ENCODE assay signal across 1 cellular context in the genomic region with DNA sequence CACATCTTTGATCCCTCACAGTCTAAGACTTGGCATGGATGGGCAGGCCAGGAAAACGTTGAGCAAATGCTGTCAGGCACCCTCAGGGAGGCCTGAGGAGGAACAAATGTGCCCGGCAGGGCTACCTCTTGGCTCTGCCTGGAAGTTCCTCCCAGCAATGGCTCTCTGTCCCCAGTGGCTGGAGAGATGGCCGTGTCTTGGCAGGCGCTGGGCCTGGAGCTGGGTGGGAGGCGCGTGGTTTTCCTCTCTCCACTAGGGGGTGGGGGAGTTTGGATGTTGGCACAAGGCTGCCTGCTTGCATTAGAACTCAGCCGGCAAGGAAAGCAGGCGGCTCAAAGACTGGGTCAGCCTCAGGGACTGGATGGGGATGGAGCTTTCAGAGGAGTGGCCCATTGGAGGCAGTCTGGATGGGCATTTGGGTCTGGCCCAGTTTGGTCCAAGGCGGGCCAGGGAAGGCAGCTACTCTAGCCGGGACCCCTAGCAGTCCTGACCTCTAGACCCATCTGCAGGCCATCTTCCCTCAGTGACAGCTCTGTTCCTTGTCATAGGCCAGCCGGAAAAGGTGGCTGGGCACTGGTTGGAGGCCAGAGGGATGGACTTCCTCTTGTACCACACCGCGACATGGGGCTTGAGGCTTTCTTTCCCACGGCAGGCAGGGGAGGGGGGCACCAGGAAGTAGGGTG.
TF ChIP-seq lines count a peak whose summit lies in the region.

No MANE protein-coding gene starts in this region.

TF ChIP-seq in K562, 482 proteins besides CTCF, POLR2A, EP300 and RAD21:
- TF ChIP-seq ZNF407 (IDR thresholded peaks at IDR 0.05; ENCODE audit: low read depth) (no peak), EHMT2 (IDR thresholded peaks at IDR 0.05) (no peak), ARID3A (IDR thresholded peaks at IDR 0.05; ENCODE audit: borderline replicate concordance, low read depth, low read length) (no peak), KDM1A (IDR thresholded peaks at IDR 0.05) (no peak), RBM17 (IDR thresholded peaks at IDR 0.05; ENCODE audit: borderline replicate concordance, low read depth, low read length) (no peak), PPARD (CRISPR knock-in tag; IDR thresholded peaks at IDR 0.05) (no peak), BCOR (IDR thresholded peaks at IDR 0.05) (no peak), ZKSCAN3 (CRISPR knock-in tag; IDR thresholded peaks at IDR 0.05) (no peak), ZNF146 (CRISPR knock-in tag; IDR thresholded peaks at IDR 0.05; ENCODE audit: unreplicated experiment) (no peak), KHSRP (IDR thresholded peaks at IDR 0.05) (no peak), PCBP1 (IDR thresholded peaks at IDR 0.05; ENCODE audit: low read depth, low read length, poor library complexity, severe bottlenecking) (no peak)
- TF ChIP-seq, protein P1, sequence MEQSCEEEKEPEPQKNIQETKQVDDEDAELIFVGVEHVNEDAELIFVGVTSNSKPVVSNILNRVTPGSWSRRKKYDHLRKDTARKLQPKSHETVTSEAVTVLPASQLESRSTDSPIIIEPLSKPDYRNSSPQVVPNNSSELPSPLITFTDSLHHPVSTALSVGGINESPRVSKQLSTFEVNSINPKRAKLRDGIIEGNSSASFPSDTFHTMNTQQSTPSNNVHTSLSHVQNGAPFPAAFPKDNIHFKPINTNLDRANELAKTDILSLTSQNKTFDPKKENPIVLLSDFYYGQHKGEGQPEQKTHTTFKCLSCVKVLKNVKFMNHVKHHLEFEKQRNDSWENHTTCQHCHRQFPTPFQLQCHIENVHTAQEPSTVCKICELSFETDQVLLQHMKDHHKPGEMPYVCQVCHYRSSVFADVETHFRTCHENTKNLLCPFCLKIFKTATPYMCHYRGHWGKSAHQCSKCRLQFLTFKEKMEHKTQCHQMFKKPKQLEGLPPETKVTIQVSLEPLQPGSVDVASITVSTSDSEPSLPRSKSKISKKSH (CRISPR knock-in tag; IDR thresholded peaks at IDR 0.05), result no peak
